ENCODE assay signal across 15 cellular contexts in genomic region chr5:134131165-134131564, GRCh38. TPM values are rescaled to one million over a fixed set of nuclear protein-coding genes. Genes with fewer than 3 reads are reported as not detected.
DNase-seq lines count a peak whose midpoint lies in the region; ATAC-seq, FAIRE-seq and TF ChIP-seq lines count a peak whose summit lies in the region.
"Had no signal": no experiment of that assay in that cellular context is flagged by ENCODE, and none has a peak within 500 bp of the region (broad histone marks: within the 10 kb centered on the region; RNA-seq: fewer than 3 reads in every experiment).

No MANE protein-coding gene starts in this region.

- peak; percentile 9 for ATAC-seq in activated CD4-positive, alpha-beta T cell treated with anti-CD3 and anti-CD28 coated beads for 36 hours
- ATAC-seq in activated T-cell treated with anti-CD3 and anti-CD28 coated beads, Interleukin-2, amount 50 U/mL, for 72 hours (replicated peaks in 1 of 2): peak; percentile 41 to 51
- no peak for ATAC-seq in stimulated activated naive B cell treated with anti-CD40 and anti-IgM and Interleukin-4, amounts not matched to agents 10 μg/mL and 1 μg/mL and 100 μg/mL, for 72 hours (replicated peaks)
- no peak for ATAC-seq in HG03039 (IDR thresholded peaks at IDR 0.05; ENCODE audit: unreplicated experiment)
- ATAC-seq: HepG2 had no signal

- TF ChIP-seq CTCF in kidney (IDR thresholded peaks at IDR 0.05; ENCODE audit: borderline replicate concordance, extremely low read depth, insufficient read depth): no peak
- TF ChIP-seq CTCF in HFFc6 (IDR thresholded peaks at IDR 0.05): no peak

- H3K27me3 Mint-ChIP-seq in activated CD4-positive, alpha-beta T cell treated with anti-CD3 and anti-CD28 coated beads for 36 hours: no peaks in the 10 kb centered on the region
- no peaks in the 10 kb centered on the region for H3K27me3 Mint-ChIP-seq in activated T-cell treated with anti-CD3 and anti-CD28 coated beads, Interleukin-2, amount 50 U/mL, for 72 hours (ENCODE audit: low read depth)
- no peaks in the 10 kb centered on the region for H3K27me3 Mint-ChIP-seq in stimulated activated naive B cell treated with anti-CD40 and anti-IgM and Interleukin-4, amounts not matched to agents 10 μg/mL and 1 μg/mL and 100 μg/mL, for 72 hours
- peaks cover 2% of the 10 kb centered on the region; the same call in 1 of the 2 replicates for H3K27me3 Mint-ChIP-seq in HFFc6 (ENCODE audit: insufficient read depth)

- no peak overlapping the region for H3K27ac ChIP-seq in kidney (ENCODE audit: low read depth in 2 of 2, low read length in 2 of 2)

- FAIRE-seq in kidney (lab: Jason Lieb, UNC): no peak
- FAIRE-seq: endothelial cell of umbilical vein, G401.6, HepG2 had no signal

- H3K27ac Mint-ChIP-seq in activated CD4-positive, alpha-beta T cell treated with anti-CD3 and anti-CD28 coated beads for 36 hours: peak overlapping the region; percentile 87
- H3K27ac Mint-ChIP-seq in activated T-cell treated with anti-CD3 and anti-CD28 coated beads, Interleukin-2, amount 50 U/mL, for 72 hours: peak overlapping the region; percentile 67
- peak overlapping the region; percentile 87 for H3K27ac Mint-ChIP-seq in stimulated activated naive B cell treated with anti-CD40 and anti-IgM and Interleukin-4, amounts not matched to agents 10 μg/mL and 1 μg/mL and 100 μg/mL, for 72 hours
- no peak overlapping the region for H3K27ac Mint-ChIP-seq in HFFc6

- peaks cover 98% of the 10 kb centered on the region for H3K4me1 Mint-ChIP-seq in activated CD4-positive, alpha-beta T cell treated with anti-CD3 and anti-CD28 coated beads for 36 hours
- peaks cover 100% of the 10 kb centered on the region for H3K4me1 Mint-ChIP-seq in activated T-cell treated with anti-CD3 and anti-CD28 coated beads, Interleukin-2, amount 50 U/mL, for 72 hours (ENCODE audit: low read depth)
- H3K4me1 Mint-ChIP-seq in stimulated activated naive B cell treated with anti-CD40 and anti-IgM and Interleukin-4, amounts not matched to agents 10 μg/mL and 1 μg/mL and 100 μg/mL, for 72 hours: peaks cover 51 to 75% of the 10 kb centered on the region in 2 donors
- peaks cover 8% of the 10 kb centered on the region for H3K4me1 Mint-ChIP-seq in HFFc6 (ENCODE audit: low read depth)

- peaks cover 0 to 3% of the 10 kb centered on the region in 2 donors for H3K36me3 ChIP-seq in kidney (ENCODE audit: control insufficient read depth in 1 of 2, insufficient read depth in 2 of 2, low read length in 2 of 2)

- H3K9me3 Mint-ChIP-seq in activated CD4-positive, alpha-beta T cell treated with anti-CD3 and anti-CD28 coated beads for 36 hours (ENCODE audit: low read depth): no peaks in the 10 kb centered on the region
- no peaks in the 10 kb centered on the region for H3K9me3 Mint-ChIP-seq in activated T-cell treated with anti-CD3 and anti-CD28 coated beads, Interleukin-2, amount 50 U/mL, for 72 hours
- H3K9me3 Mint-ChIP-seq in stimulated activated naive B cell treated with anti-CD40 and anti-IgM and Interleukin-4, amounts not matched to agents 10 μg/mL and 1 μg/mL and 100 μg/mL, for 72 hours: no peaks in the 10 kb centered on the region
- H3K9me3 Mint-ChIP-seq in HFFc6: no peaks in the 10 kb centered on the region

- intact Hi-C loops in activated CD4-positive, alpha-beta T cell treated with anti-CD3 and anti-CD28 coated beads for 36 hours (cut with DNase I, micrococcal nuclease): loop anchor here in 1 of 2 experiments (10.0 kb wide), 2 partner anchors 256 to 1076 kb away; partner anchors contain the start of gene HSPA4
- intact Hi-C loops in kidney (cut with DNase I): no loop called here

- POLR2A ChIA-PET in activated CD4-positive, alpha-beta T cell treated with anti-CD3 and anti-CD28 coated beads for 36 hours (lab: Charles Lee): interaction anchor here (1.7 kb wide), 1 partner anchor 19 kb away, joined by 4 read pairs; no protein-coding TSS in a partner anchor

- DNase-seq in activated CD4-positive, alpha-beta T cell treated with anti-CD3 and anti-CD28 coated beads for 36 hours: peak; percentile 69
- no peak for DNase-seq in activated CD4-positive, alpha-beta T cell treated with anti-CD3 and anti-CD28 coated beads for 1 hour
- DNase-seq in activated T-cell treated with anti-CD3 and anti-CD28 coated beads, Interleukin-2, amount 50 U/mL, for 72 hours: peak; percentile 55 to 73
- peak; percentile 4 for DNase-seq in kidney
- DNase-seq in stimulated activated naive B cell treated with anti-CD40 and anti-IgM and Interleukin-4, amounts not matched to agents 10 μg/mL and 1 μg/mL and 100 μg/mL, for 72 hours: no peak
- no peak for DNase-seq in HFFc6
- DNase-seq in kidney glomerular epithelial cell (lab: John Stamatoyannopoulos, UW): no peak
- DNase-seq: activated gamma-delta T cell treated with Interleukin-2 at 50 U/mL for 16 hours; central memory CD4-positive, alpha-beta T cell; islet precursor cell; NCI-H1092 treated with DMSO at 0.1 percent for 48 hours had no signal

- H3K4me3 ChIP-seq in kidney (ENCODE audit: low read length in 2 of 2): no peak overlapping the region

- peaks cover 51% of the 10 kb centered on the region for H3K36me3 Mint-ChIP-seq in activated CD4-positive, alpha-beta T cell treated with anti-CD3 and anti-CD28 coated beads for 36 hours (ENCODE audit: low read depth)
- peaks cover 17 to 29% of the 10 kb centered on the region in 2 donors for H3K36me3 Mint-ChIP-seq in activated T-cell treated with anti-CD3 and anti-CD28 coated beads, Interleukin-2, amount 50 U/mL, for 72 hours (ENCODE audit: insufficient read depth in 2 of 2)
- peaks cover 26 to 61% of the 10 kb centered on the region in 2 donors for H3K36me3 Mint-ChIP-seq in stimulated activated naive B cell treated with anti-CD40 and anti-IgM and Interleukin-4, amounts not matched to agents 10 μg/mL and 1 μg/mL and 100 μg/mL, for 72 hours
- peaks cover 10% of the 10 kb centered on the region for H3K36me3 Mint-ChIP-seq in HFFc6 (ENCODE audit: low read depth)

- no peak overlapping the region for H3K9ac ChIP-seq in kidney (ENCODE audit: low read length in 2 of 2)

- CTCF ChIA-PET in activated CD4-positive, alpha-beta T cell treated with anti-CD3 and anti-CD28 coated beads for 36 hours (lab: Charles Lee): interaction anchor here (0.8 to 10.3 kb wide), 6 partner anchors 8 to 30 kb away, joined by 4 to 92 read pairs (median 19); partner anchors contain the start of gene TCF7

- H3K4me3 Mint-ChIP-seq in activated CD4-positive, alpha-beta T cell treated with anti-CD3 and anti-CD28 coated beads for 36 hours: peak overlapping the region; percentile 41
- H3K4me3 Mint-ChIP-seq in activated T-cell treated with anti-CD3 and anti-CD28 coated beads, Interleukin-2, amount 50 U/mL, for 72 hours: peak overlapping the region; percentile 87 to 92
- no peak overlapping the region for H3K4me3 Mint-ChIP-seq in stimulated activated naive B cell treated with anti-CD40 and anti-IgM and Interleukin-4, amounts not matched to agents 10 μg/mL and 1 μg/mL and 100 μg/mL, for 72 hours
- H3K4me3 Mint-ChIP-seq in HFFc6: no peak overlapping the region

- no peaks in the 10 kb centered on the region for H3K9me3 ChIP-seq in kidney (ENCODE audit: control insufficient read depth in 1 of 2, low read length in 2 of 2)

- H3K4me1 ChIP-seq in kidney (ENCODE audit: control insufficient read depth in 1 of 2, insufficient read depth in 1 of 2, low read depth in 1 of 2, low read length in 2 of 2): peaks cover 0 to 1% of the 10 kb centered on the region in 2 donors

RNA-seq across cellular contexts. Expression of gene TCF7, which starts 16.7 kb away (rescaled TPM):
- 100 to 1,000 TPM in 1 of 2 experiments, 10 to 100 TPM in 1; 94.8 to 117 TPM for total RNA-seq in activated CD4-positive, alpha-beta T cell treated with anti-CD3 and anti-CD28 coated beads for 36 hours
- 100 to 1,000 TPM; 142 to 265 TPM for total RNA-seq in activated T-cell treated with anti-CD3 and anti-CD28 coated beads, Interleukin-2, amount 50 U/mL, for 72 hours
- total RNA-seq in kidney: 15.6 TPM
- 1.2 TPM for polyA plus RNA-seq in kidney (ENCODE audit: insufficient read depth, low read depth, low replicate concordance)
- total RNA-seq in HFFc6 (2021; fragmentation: NEBNext Ultra II Directional; extraction: Animal tissue kit (Norgen Biotek cat#: 25700)): 1 to 10 TPM in 5 of 6 experiments, under 1 TPM in 1; 0.99 to 3.9 (median 3.2) TPM

RNA-seq across cellular contexts. Expression of gene SKP1, which starts 45.6 kb away (rescaled TPM):
- total RNA-seq in activated CD4-positive, alpha-beta T cell treated with anti-CD3 and anti-CD28 coated beads for 36 hours: 100 to 1,000 TPM; 218 to 265 TPM
- 100 to 1,000 TPM; 201 to 238 TPM for total RNA-seq in activated T-cell treated with anti-CD3 and anti-CD28 coated beads, Interleukin-2, amount 50 U/mL, for 72 hours
- total RNA-seq in kidney: 380 TPM
- 848 TPM for polyA plus RNA-seq in kidney (ENCODE audit: insufficient read depth, low read depth, low replicate concordance)
- total RNA-seq in HFFc6 (2021; fragmentation: NEBNext Ultra II Directional; extraction: Animal tissue kit (Norgen Biotek cat#: 25700)): 100 to 1,000 TPM; 419 to 474 (median 442) TPM

Comparison
In these comparisons a context has a peak if more than half of its experiments do, and no peak if none do; other contexts are left out.
1. DNase-seq: peak in activated CD4-positive, alpha-beta T cell treated with anti-CD3 and anti-CD28 coated beads for 36 hours (single experiment), activated T-cell treated with anti-CD3 and anti-CD28 coated beads, Interleukin-2, amount 50 U/mL, for 72 hours (2 of 2) and kidney (single experiment); none in activated CD4-positive, alpha-beta T cell treated with anti-CD3 and anti-CD28 coated beads for 1 hour (single experiment), stimulated activated naive B cell treated with anti-CD40 and anti-IgM and Interleukin-4, amounts not matched to agents 10 μg/mL and 1 μg/mL and 100 μg/mL, for 72 hours (single experiment), HFFc6 (single experiment) and kidney glomerular epithelial cell (single experiment).
2. ATAC-seq: peak in activated CD4-positive, alpha-beta T cell treated with anti-CD3 and anti-CD28 coated beads for 36 hours (single experiment) and activated T-cell treated with anti-CD3 and anti-CD28 coated beads, Interleukin-2, amount 50 U/mL, for 72 hours (2 of 2); none in stimulated activated naive B cell treated with anti-CD40 and anti-IgM and Interleukin-4, amounts not matched to agents 10 μg/mL and 1 μg/mL and 100 μg/mL, for 72 hours (0 of 2) and HG03039 (single experiment).
3. H3K4me3 Mint-ChIP-seq: peak in activated CD4-positive, alpha-beta T cell treated with anti-CD3 and anti-CD28 coated beads for 36 hours (single experiment) and activated T-cell treated with anti-CD3 and anti-CD28 coated beads, Interleukin-2, amount 50 U/mL, for 72 hours (2 of 2); none in stimulated activated naive B cell treated with anti-CD40 and anti-IgM and Interleukin-4, amounts not matched to agents 10 μg/mL and 1 μg/mL and 100 μg/mL, for 72 hours (0 of 2) and HFFc6 (single experiment).